Comparison of ENCODE assay signal across 13 cellular contexts in the genomic region with DNA sequence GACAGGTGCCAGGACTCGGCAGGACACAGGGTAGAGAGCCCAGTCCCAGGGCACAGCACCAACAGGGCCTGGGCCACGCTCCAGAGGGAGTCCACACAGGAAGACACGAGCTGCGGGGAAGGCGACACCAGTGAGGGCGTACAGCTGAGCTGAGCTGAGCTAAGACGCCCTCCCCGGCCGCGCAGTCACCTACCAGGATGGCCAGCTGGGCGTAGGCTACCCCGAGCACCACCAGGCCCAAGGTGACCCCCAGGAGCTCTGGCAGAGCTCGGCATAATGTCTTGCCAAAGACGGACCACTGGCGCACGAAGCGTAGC. TPM values are rescaled to one million over a fixed set of nuclear protein-coding genes. Genes with fewer than 3 reads are reported as not detected.
A peak's percentile ranks its signal among the peaks of the same experiment; 100 is the strongest.
DNase-seq lines count a peak whose midpoint lies in the region; ATAC-seq, FAIRE-seq and TF ChIP-seq lines count a peak whose summit lies in the region.
"Had no signal": no experiment of that assay in that cellular context is flagged by ENCODE, and none has a peak within 500 bp of the region (broad histone marks: within the 10 kb centered on the region; RNA-seq: fewer than 3 reads in every experiment).

No MANE protein-coding gene starts in this region.

- DNase-seq in Right ventricle myocardium inferior (ENCODE audit: missing footprints), result no peak
- DNase-seq in cardiac septum (ENCODE audit: low spot score), result no peak
- DNase-seq in iPS DF 6.9 (ENCODE audit: low read depth, low spot score), result no peak
- DNase-seq in pancreas, result peak in 3 of 6 donors; percentile 50 to 74 (median 64)
- DNase-seq in hepatic stellate cell (ENCODE audit: low spot score), result no peak
- DNase-seq in NCI-H1105 treated with DMSO at 0.1 percent for 48 hours (lab: John Stamatoyannopoulos, UW), result no peak
- DNase-seq in inferior parietal cortex (ENCODE audit: extremely low spot score), result no peak
- DNase-seq: activated CD4-positive, alpha-beta T cell treated with anti-CD3 and anti-CD28 coated beads, Interleukin-2, amount 50 U/mL, for 48 hours; activated gamma-delta T cell treated with Interleukin-2 at 50 U/mL for 16 hours; NCI-H1105; RPMI8226 had no signal

- no CpG with 5 or more reads among the region's 17 CpGs for WGBS in iPS DF 6.9 (ENCODE audit: insufficient coverage, insufficient read length)
- 35 to 44% methylated on average over 13 to 17 of the region's 17 CpGs for WGBS in pancreas, 2 donors

- peak overlapping the region; percentile 49; the same call in 1 of the 2 replicates for H3K4me3 ChIP-seq in iPS DF 6.9 (ENCODE audit: low read length)
- H3K4me3 ChIP-seq in pancreas, result peak overlapping the region in 3 of 4 donors; percentile 14 to 45 (median 23)
- H3K4me3 ChIP-seq: A549 had no signal

- H3K4me1 ChIP-seq in iPS DF 6.9 (ENCODE audit: control insufficient read depth, insufficient read depth, low read length), result peaks cover 6% of the 10 kb centered on the region
- peaks cover 0 to 12% (median 0%) of the 10 kb centered on the region in 3 donors for H3K4me1 ChIP-seq in pancreas
- H3K4me1 ChIP-seq: A549 had no signal

- no peak for FAIRE-seq in pancreas (lab: Jason Lieb, UNC)
- FAIRE-seq: A549 had no signal

- H3K9me3 ChIP-seq in iPS DF 6.9 (ENCODE audit: control insufficient read depth, insufficient read depth, low read length) (no peaks in the 10 kb centered on the region), pancreas (no peaks in the 10 kb centered on the region)
- H3K9me3 ChIP-seq: A549 had no signal

- H3K36me3 ChIP-seq in iPS DF 6.9 (ENCODE audit: control insufficient read depth, insufficient read depth, low read length) (peaks cover 22% of the 10 kb centered on the region), pancreas (peaks cover 0 to 19% (median 8%) of the 10 kb centered on the region in 3 donors)

- ATAC-seq in Right ventricle myocardium inferior (peak; percentile 38), pancreas (peak; percentile 5 to 11 (median 9)), HG02973 (IDR thresholded peaks at IDR 0.05; ENCODE audit: unreplicated experiment) (no peak)

- no peak overlapping the region for H3K27ac ChIP-seq in iPS DF 6.9 (ENCODE audit: low read length)
- peak overlapping the region; percentile 46 to 85 (median 71) for H3K27ac ChIP-seq in pancreas

- TF ChIP-seq CTCF in pancreas (IDR thresholded peaks at IDR 0.05), result no peak

- H3K27me3 ChIP-seq in iPS DF 6.9 (ENCODE audit: control insufficient read depth, insufficient read depth, low read length), result no peaks in the 10 kb centered on the region
- H3K27me3 ChIP-seq in pancreas, result no peaks in the 10 kb centered on the region

- intact Hi-C loops in Right ventricle myocardium inferior (cut with DNase I) (no loop called here), cardiac septum (cut with DNase I) (no loop called here), pancreas (cut with DNase I) (no loop called here)

RNA-seq across cellular contexts. Expression of a gene that starts 42.7 kb away (rescaled TPM):
- total RNA-seq in Right ventricle myocardium inferior, result 62.8 TPM
- 73.3 TPM for total RNA-seq in cardiac septum
- 10 to 100 TPM; 51.0 to 91.7 (median 77.6) TPM for total RNA-seq in pancreas
- 100 to 1,000 TPM; 119 to 172 TPM for polyA plus RNA-seq in pancreas

RNA-seq across cellular contexts. Expression of a gene that starts 42.8 kb away (rescaled TPM):
- total RNA-seq in Right ventricle myocardium inferior, result 23.3 TPM
- total RNA-seq in cardiac septum, result 10.4 TPM
- total RNA-seq in pancreas, result 10 to 100 TPM in 1 of 6 donors, 1 to 10 TPM in 5; 5.2 to 10.4 (median 8.4) TPM
- polyA plus RNA-seq in pancreas, result 10 to 100 TPM; 22.1 to 22.8 TPM

RNA-seq across cellular contexts. Expression of a gene that starts 45.3 kb away (rescaled TPM):
- total RNA-seq in Right ventricle myocardium inferior, result 85.8 TPM
- total RNA-seq in cardiac septum, result 178 TPM
- 10 to 100 TPM; 29.8 to 50.5 (median 39.5) TPM for total RNA-seq in pancreas
- polyA plus RNA-seq in pancreas, result 100 to 1,000 TPM in 1 of 2 donors, 10 to 100 TPM in 1; 68.6 to 127 TPM

RNA-seq across cellular contexts. Expression of a gene that starts 58.0 kb away (rescaled TPM):
- total RNA-seq in Right ventricle myocardium inferior (0.87 TPM), cardiac septum (2.2 TPM), pancreas (10 to 100 TPM; 19.2 to 36.8 (median 28.4) TPM)
- 100 to 1,000 TPM; 161 to 255 TPM for polyA plus RNA-seq in pancreas
